In genomic region chr10:110279062-110279986, GRCh38 we compare ENCODE assay signal across 8 cellular contexts. TPM values are rescaled to one million over a fixed set of nuclear protein-coding genes. Genes with fewer than 3 reads are reported as not detected.
DNase-seq lines count a peak whose midpoint lies in the region; ATAC-seq and TF ChIP-seq lines count a peak whose summit lies in the region.

No MANE protein-coding gene starts in this region.

- peak; percentile 93 for TF ChIP-seq CTCF in HFFc6 (IDR thresholded peaks at IDR 0.05)
- TF ChIP-seq CTCF in fibroblast of the aortic adventitia (IDR thresholded peaks at IDR 0.05; ENCODE audit: insufficient read depth, low read length): peak; percentile 75
- peak; percentile 69 to 74 (median 73) for TF ChIP-seq CTCF in nephron (IDR thresholded peaks at IDR 0.05; ENCODE audit: unreplicated experiment in 3 of 3)

- H3K27ac Mint-ChIP-seq in HFFc6: no peak overlapping the region
- peak overlapping the region in 1 of 3 experiments; percentile 49 for H3K27ac Mint-ChIP-seq in nephron

- peaks cover 8% of the 10 kb centered on the region for H3K4me1 Mint-ChIP-seq in HFFc6 (ENCODE audit: low read depth)
- H3K4me1 Mint-ChIP-seq in activated T-cell treated with anti-CD3 and anti-CD28 coated beads, Interleukin-2, amount 50 U/mL, for 4 hours (ENCODE audit: low read depth): peaks cover 25% of the 10 kb centered on the region
- peaks cover 10% of the 10 kb centered on the region for H3K4me1 Mint-ChIP-seq in nephron

- no peak overlapping the region for H3K4me3 ChIP-seq in fibroblast of the aortic adventitia (ENCODE audit: low read depth, low read length)

- H3K36me3 Mint-ChIP-seq in HFFc6 (ENCODE audit: low read depth) (no peaks in the 10 kb centered on the region), nephron (ENCODE audit: low read depth) (peaks cover 22% of the 10 kb centered on the region)
- H3K36me3 Mint-ChIP-seq in activated T-cell treated with anti-CD3 and anti-CD28 coated beads, Interleukin-2, amount 50 U/mL, for 4 hours (ENCODE audit: insufficient read depth): peaks cover 14% of the 10 kb centered on the region

- H3K9me3 Mint-ChIP-seq in HFFc6 (no peaks in the 10 kb centered on the region), nephron (no peaks in the 10 kb centered on the region)
- H3K9me3 Mint-ChIP-seq in activated T-cell treated with anti-CD3 and anti-CD28 coated beads, Interleukin-2, amount 50 U/mL, for 4 hours: no peaks in the 10 kb centered on the region

- no peaks in the 10 kb centered on the region; the same call in none of the 2 replicates for H3K27me3 Mint-ChIP-seq in HFFc6 (ENCODE audit: insufficient read depth)
- no peaks in the 10 kb centered on the region for H3K27me3 Mint-ChIP-seq in activated T-cell treated with anti-CD3 and anti-CD28 coated beads, Interleukin-2, amount 50 U/mL, for 4 hours (ENCODE audit: low read depth)
- H3K27me3 Mint-ChIP-seq in nephron (ENCODE audit: low read depth): no peaks in the 10 kb centered on the region

- DNase-seq in DMS114 treated with DMSO at 0.1 percent for 48 hours (lab: John Stamatoyannopoulos, UW; ENCODE audit: unreplicated experiment) (peak; percentile 78), HFFc6 (peak; percentile 52), NCI-H82 (lab: John Stamatoyannopoulos, UW) (peak; percentile 74), fibroblast of the aortic adventitia (ENCODE audit: low read depth) (peak; percentile 82)
- peak; percentile 38 for DNase-seq in activated T-cell treated with anti-CD3 and anti-CD28 coated beads, Interleukin-2, amount 50 U/mL, for 4 hours

- ATAC-seq in activated T-cell treated with anti-CD3 and anti-CD28 coated beads, Interleukin-2, amount 50 U/mL, for 4 hours: no peak
- ATAC-seq in GM18519 (IDR thresholded peaks at IDR 0.05; ENCODE audit: low FRiP score, unreplicated experiment) (no peak), HG02973 (IDR thresholded peaks at IDR 0.05; ENCODE audit: unreplicated experiment) (no peak)

- H3K4me3 Mint-ChIP-seq in HFFc6: peak overlapping the region; percentile 71
- H3K4me3 Mint-ChIP-seq in activated T-cell treated with anti-CD3 and anti-CD28 coated beads, Interleukin-2, amount 50 U/mL, for 4 hours: no peak overlapping the region
- H3K4me3 Mint-ChIP-seq in nephron: no peak overlapping the region

RNA-seq across cellular contexts. Expression of gene SMNDC1, which starts 25.4 kb away (rescaled TPM):
- total RNA-seq in HFFc6 (2021; fragmentation: NEBNext Ultra II Directional; extraction: Animal tissue kit (Norgen Biotek cat#: 25700)): 10 to 100 TPM; 31.5 to 37.5 (median 34.8) TPM
- total RNA-seq in activated T-cell treated with anti-CD3 and anti-CD28 coated beads, Interleukin-2, amount 50 U/mL, for 4 hours: 10 to 100 TPM; 54.7 to 56.6 (median 55.4) TPM
- total RNA-seq in fibroblast of the aortic adventitia (ENCODE audit: low replicate concordance): 8.9 and 27.5 TPM in 2 replicates
